ENCODE assay signal across 18 cellular contexts in the genomic region with DNA sequence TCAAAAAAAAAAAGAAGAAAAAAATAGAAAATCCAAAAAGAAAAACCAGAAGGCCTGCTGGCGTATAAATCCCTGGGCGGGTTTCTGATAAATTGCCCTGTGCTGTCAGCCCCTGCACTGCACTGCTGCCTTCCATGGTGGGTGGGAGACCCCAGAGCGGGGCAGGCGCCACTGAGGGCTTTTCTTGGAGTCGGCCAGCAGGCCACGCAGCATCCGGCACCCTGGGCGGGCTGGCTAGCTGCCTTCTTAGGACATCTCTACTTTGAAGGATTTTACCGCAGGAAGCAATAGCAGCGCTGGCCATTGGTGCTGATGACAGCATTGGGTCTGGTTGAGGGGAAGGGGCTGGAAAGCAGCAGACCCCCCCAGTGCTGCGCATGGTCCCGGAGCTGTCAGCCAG. TPM values are rescaled to one million over a fixed set of nuclear protein-coding genes. Genes with fewer than 3 reads are reported as not detected.
DNase-seq lines count a peak whose midpoint lies in the region; FAIRE-seq and TF ChIP-seq lines count a peak whose summit lies in the region.
"Had no signal": no experiment of that assay in that cellular context is flagged by ENCODE, and none has a peak within 500 bp of the region (broad histone marks: within the 10 kb centered on the region; RNA-seq: fewer than 3 reads in every experiment).

No MANE protein-coding gene starts in this region.

- intact Hi-C loops in mammary epithelial cell (cut with micrococcal nuclease) (no loop called here), MCF 10A (cut with micrococcal nuclease) (no loop called here), PC-9 (cut with micrococcal nuclease; ENCODE audit: unreplicated experiment) (no loop called here)

- DNase-seq in mammary epithelial cell (no peak), MCF 10A (ENCODE audit: unreplicated experiment) (no peak), H7 (peak; percentile 54), PC-9 (no peak), osteoblast (ENCODE audit: insufficient read length, low spot score, missing footprints) (peak; percentile 21), NCI-H2029 (lab: John Stamatoyannopoulos, UW) (no peak), urothelium cell line (ENCODE audit: low spot score) (no peak)
- no peak for DNase-seq in effector memory CD4-positive, alpha-beta T cell
- DNase-seq: CD4-positive, alpha-beta memory T cell; GM23248 had no signal

- FAIRE-seq in urothelium cell line (lab: Jason Lieb, UNC), result no peak
- FAIRE-seq: A549, G401.6, GM12891, H54 had no signal

- H2AFZ ChIP-seq in mammary epithelial cell (ENCODE audit: low read depth, low read length), result no peak overlapping the region
- no peak overlapping the region for H2AFZ ChIP-seq in PC-9
- H2AFZ ChIP-seq in osteoblast (ENCODE audit: low read length), result no peak overlapping the region
- H2AFZ ChIP-seq: GM23248 had no signal

- in situ Hi-C loops in mammary epithelial cell (cut with MboI; ENCODE audit: low sequenced_read_pairs in 2 of 2), result no loop called here

- no peak overlapping the region for H3K4me3 Mint-ChIP-seq in MCF 10A (ENCODE audit: unreplicated experiment)
- H3K4me3 Mint-ChIP-seq: CD14-positive monocyte; CD4-positive, alpha-beta memory T cell had no signal

- no peak overlapping the region for H3K27ac ChIP-seq in mammary epithelial cell (ENCODE audit: insufficient read depth, low read depth, low read length)
- no peak overlapping the region for H3K27ac ChIP-seq in PC-9
- H3K27ac ChIP-seq in osteoblast (ENCODE audit: low read depth, low read length), result no peak overlapping the region
- no peak overlapping the region for H3K27ac ChIP-seq in effector memory CD4-positive, alpha-beta T cell (ENCODE audit: insufficient read depth, low read length, poor library complexity, severe bottlenecking)
- H3K27ac ChIP-seq: 22Rv1, A549, BLaER1, GM23248 had no signal

- POLR2A ChIA-PET in MCF 10A (lab: Yijun Ruan, JAX), result interaction anchor here (0.8 kb wide), 1 partner anchor 10 kb away, joined by 3 read pairs; no protein-coding TSS in a partner anchor
- POLR2A ChIA-PET in PC-9 (lab: Charles Lee; ENCODE audit: unreplicated experiment), result no interaction called here

- H3K36me3 Mint-ChIP-seq in MCF 10A (ENCODE audit: insufficient read depth, unreplicated experiment), result peaks cover 33% of the 10 kb centered on the region

- CTCF ChIA-PET in mammary epithelial cell (lab: Charles Lee; ENCODE audit: low non-redundant PET) (no interaction called here), MCF 10A (lab: Yijun Ruan, JAX) (no interaction called here), PC-9 (lab: Charles Lee) (interaction anchor here (0.6 kb wide), 1 partner anchor 105 kb away, joined by 4 read pairs; no protein-coding TSS in a partner anchor)

- H3K27me3 ChIP-seq in mammary epithelial cell (ENCODE audit: insufficient read depth, low read length) (no peaks in the 10 kb centered on the region), H7 (ENCODE audit: control insufficient read depth, insufficient read depth, low read length) (no peaks in the 10 kb centered on the region), PC-9 (ENCODE audit: insufficient read depth, low read depth) (no peaks in the 10 kb centered on the region), osteoblast (ENCODE audit: insufficient read depth, low read length) (peaks cover 4% of the 10 kb centered on the region)
- no peaks in the 10 kb centered on the region for H3K27me3 ChIP-seq in effector memory CD4-positive, alpha-beta T cell (replicated peaks; ENCODE audit: control insufficient read depth, insufficient read depth, low read length, poor library complexity, severe bottlenecking)
- H3K27me3 ChIP-seq: BLaER1 had no signal

- H3K79me2 ChIP-seq in mammary epithelial cell (ENCODE audit: insufficient read depth, low read length) (no peaks in the 10 kb centered on the region), PC-9 (ENCODE audit: low read depth) (no peaks in the 10 kb centered on the region), osteoblast (ENCODE audit: insufficient read depth, low read length) (no peaks in the 10 kb centered on the region)

- no peaks in the 10 kb centered on the region for H3K9me3 Mint-ChIP-seq in MCF 10A (ENCODE audit: unreplicated experiment)
- H3K9me3 Mint-ChIP-seq: CD14-positive monocyte; CD4-positive, alpha-beta memory T cell had no signal

- TF ChIP-seq CTCF in mammary epithelial cell (conservative IDR thresholded peaks at IDR 0.05 in 1 of 2, IDR thresholded peaks at IDR 0.05 in 1 of 2; ENCODE audit: extremely low read depth in 1 of 2, insufficient read depth in 1 of 2, low read depth in 1 of 2, low read length in 2 of 2) (no peak), MCF 10A (IDR thresholded peaks at IDR 0.05; ENCODE audit: unreplicated experiment) (no peak), PC-9 (conservative IDR thresholded peaks at IDR 0.05) (no peak), osteoblast (IDR thresholded peaks at IDR 0.05; ENCODE audit: extremely low read depth, low read depth, low read length) (no peak)

- H3F3A ChIP-seq in PC-9 (ENCODE audit: insufficient read depth, low read depth), result no peaks in the 10 kb centered on the region

- no peak overlapping the region for H3K9ac ChIP-seq in mammary epithelial cell (ENCODE audit: insufficient read depth, low read length)
- H3K9ac ChIP-seq: BLaER1, GM23248 had no signal

- dilution Hi-C loops in mammary epithelial cell (cut with HindIII; ENCODE audit: low sequenced_read_pairs), result loop anchor here (5.0 to 10.0 kb wide), 3 partner anchors 37 to 70 kb away; a partner anchor contains a TSS

- H3K36me3 ChIP-seq in mammary epithelial cell (ENCODE audit: insufficient read depth, low read length), result peaks cover 10% of the 10 kb centered on the region
- H3K36me3 ChIP-seq in H7 (replicated peaks; ENCODE audit: control insufficient read depth, insufficient read depth, low read length), result peaks cover 29% of the 10 kb centered on the region
- no peaks in the 10 kb centered on the region for H3K36me3 ChIP-seq in PC-9 (ENCODE audit: low read depth)
- peaks cover 28% of the 10 kb centered on the region for H3K36me3 ChIP-seq in osteoblast (ENCODE audit: insufficient read depth, low read length)
- H3K36me3 ChIP-seq in effector memory CD4-positive, alpha-beta T cell (ENCODE audit: control insufficient read depth, insufficient read depth, low read length), result peaks cover 36% of the 10 kb centered on the region

- BruUV-seq in mammary epithelial cell (replicated peaks; lab: Mats Ljungman, UMichigan) (TSS peak; percentile 7), MCF 10A (replicated peaks; lab: Mats Ljungman, UMichigan) (no TSS peak), PC-9 (replicated peaks; lab: Mats Ljungman, UMichigan) (TSS peak; percentile 9)

- H3K9me2 ChIP-seq in PC-9 (ENCODE audit: insufficient read depth), result no peaks in the 10 kb centered on the region

- H3K9me3 ChIP-seq in mammary epithelial cell (replicated peaks; ENCODE audit: insufficient read depth, low read length) (no peaks in the 10 kb centered on the region), PC-9 (ENCODE audit: insufficient read depth, low read depth) (no peaks in the 10 kb centered on the region), osteoblast (ENCODE audit: low read depth, low read length) (no peaks in the 10 kb centered on the region)
- no peaks in the 10 kb centered on the region for H3K9me3 ChIP-seq in effector memory CD4-positive, alpha-beta T cell (ENCODE audit: control insufficient read depth, low read length)
- H3K9me3 ChIP-seq: A549, BLaER1 had no signal

- H3K4me3 ChIP-seq in mammary epithelial cell (replicated peaks in 1 of 3; ENCODE audit: insufficient read depth in 1 of 3, low read depth in 2 of 3, low read length in 3 of 3) (no peak overlapping the region), H7 (ENCODE audit: insufficient read depth, low read depth, low read length) (no peak overlapping the region), PC-9 (no peak overlapping the region), osteoblast (ENCODE audit: insufficient read depth, low read length) (no peak overlapping the region)
- no peak overlapping the region for H3K4me3 ChIP-seq in effector memory CD4-positive, alpha-beta T cell (ENCODE audit: insufficient read depth, low read depth, low read length, poor library complexity, severe bottlenecking)
- H3K4me3 ChIP-seq: A549, BLaER1, GM23248 had no signal

- H3K4me1 ChIP-seq in mammary epithelial cell (ENCODE audit: insufficient read depth, low read length) (no peaks in the 10 kb centered on the region), PC-9 (replicated peaks; ENCODE audit: insufficient read depth) (no peaks in the 10 kb centered on the region), osteoblast (ENCODE audit: insufficient read depth, low read length) (no peaks in the 10 kb centered on the region)
- H3K4me1 ChIP-seq in effector memory CD4-positive, alpha-beta T cell (ENCODE audit: control insufficient read depth, insufficient read depth, low read length, poor library complexity, severe bottlenecking), result no peaks in the 10 kb centered on the region
- H3K4me1 ChIP-seq: A549 had no signal

- H4K20me1 ChIP-seq in mammary epithelial cell (ENCODE audit: insufficient read depth, low read length) (no peaks in the 10 kb centered on the region), PC-9 (ENCODE audit: insufficient read depth) (no peaks in the 10 kb centered on the region), osteoblast (ENCODE audit: insufficient read depth, low read length) (no peaks in the 10 kb centered on the region)

- H3K27me3 Mint-ChIP-seq in MCF 10A (ENCODE audit: insufficient read depth, unreplicated experiment), result no peaks in the 10 kb centered on the region

- H3K4me1 Mint-ChIP-seq in MCF 10A (ENCODE audit: insufficient read depth, unreplicated experiment), result no peaks in the 10 kb centered on the region

- no peak overlapping the region for H3K27ac Mint-ChIP-seq in MCF 10A (ENCODE audit: low read depth, unreplicated experiment)

- WGBS in mammary epithelial cell (ENCODE audit: low coverage, missing lambda C conversion rate), result 98% methylated on average over 10 of the region's 12 CpGs

- H3K4me2 ChIP-seq in mammary epithelial cell (ENCODE audit: insufficient read depth, low read depth, low read length) (no peak overlapping the region), PC-9 (no peak overlapping the region), osteoblast (ENCODE audit: insufficient read depth, low read length) (no peak overlapping the region)
- H3K4me2 ChIP-seq: A549, BLaER1 had no signal

RNA-seq across cellular contexts. Expression of a gene that starts 29.1 kb away (rescaled TPM):
- not detected for total RNA-seq in mammary epithelial cell
- polyA plus RNA-seq in mammary epithelial cell, result not detected
- not detected for polyA minus RNA-seq in mammary epithelial cell
- total RNA-seq in MCF 10A (2022), result not detected in 2 replicates
- total RNA-seq in H7 (2014; rRNA removed; shearing (Covaris generic)), result not detected in 2 replicates
- not detected in 2 replicates for total RNA-seq in PC-9 (2021)
- total RNA-seq in osteoblast, result not detected in 2 replicates
- total RNA-seq: CD4-positive, alpha-beta memory T cell; GM23248 had no signal
- polyA plus RNA-seq: A549; AG04450; CD14-positive monocyte; CD4-positive, alpha-beta memory T cell; GM23248 had no signal

RNA-seq across cellular contexts. Expression of a gene that starts 38.0 kb away (rescaled TPM):
- under 1 TPM; 0.50 to 0.66 TPM for total RNA-seq in mammary epithelial cell
- polyA plus RNA-seq in mammary epithelial cell, result not detected
- not detected for polyA minus RNA-seq in mammary epithelial cell
- not detected in 2 replicates for total RNA-seq in MCF 10A (2022)
- total RNA-seq in H7 (2014; rRNA removed; shearing (Covaris generic)), result 0.22 TPM in 1 of 2 replicates, not detected in the other
- total RNA-seq in PC-9 (2021), result 0.39 and 0.83 TPM in 2 replicates
- total RNA-seq in osteoblast, result 1.8 and 2.9 TPM in 2 replicates
- total RNA-seq: CD4-positive, alpha-beta memory T cell had no signal
- polyA plus RNA-seq: CD14-positive monocyte; CD4-positive, alpha-beta memory T cell had no signal

RNA-seq across cellular contexts. Expression of a gene that starts 58.6 kb away (rescaled TPM):
- total RNA-seq in mammary epithelial cell (1 to 10 TPM in 1 of 2 donors, under 1 TPM in 1; 0.67 to 2.7 TPM), MCF 10A (2022) (1.5 and 1.8 TPM in 2 replicates), PC-9 (2021) (2.8 and 3.1 TPM in 2 replicates), osteoblast (not detected in 2 replicates)
- polyA plus RNA-seq in mammary epithelial cell, result 2.9 TPM
- 13.7 TPM for polyA minus RNA-seq in mammary epithelial cell
- 0.45 and 0.63 TPM in 2 replicates for total RNA-seq in H7 (2014; rRNA removed; shearing (Covaris generic))
- polyA plus RNA-seq: CD14-positive monocyte had no signal

Comparison
In these comparisons a context has a peak if more than half of its experiments do, and no peak if none do; other contexts are left out.
1. DNase-seq: peak in H7 (single experiment) and osteoblast (single experiment); none in mammary epithelial cell (single experiment), MCF 10A (single experiment), PC-9 (0 of 2), effector memory CD4-positive, alpha-beta T cell (0 of 3), NCI-H2029 (single experiment) and urothelium cell line (single experiment).